ENCODE assay signal across 1 cellular context in the genomic region with DNA sequence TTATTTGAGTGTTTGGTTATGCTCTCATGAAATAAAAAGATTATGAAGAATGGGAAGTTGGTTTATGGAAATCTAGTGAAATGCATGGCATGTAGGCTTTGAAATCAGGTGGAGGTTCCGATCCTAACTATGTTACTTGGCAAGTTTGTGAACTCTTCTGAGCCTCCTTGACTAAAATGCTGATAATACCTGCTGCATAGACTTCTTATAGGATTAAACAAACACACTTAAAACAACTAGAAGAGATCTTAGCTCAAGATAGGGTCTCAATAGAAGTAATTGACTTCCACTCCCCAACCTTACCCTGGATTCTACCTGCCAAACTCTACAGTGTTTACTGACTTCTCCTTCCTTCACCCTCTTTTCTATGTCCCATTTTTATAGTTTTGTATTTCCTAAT.
TF ChIP-seq lines count a peak whose summit lies in the region.

No MANE protein-coding gene starts in this region.

TF ChIP-seq in HepG2, 621 proteins besides CTCF, POLR2A, EP300 and RAD21 (continued from another document):
- TF ChIP-seq, protein P1, sequence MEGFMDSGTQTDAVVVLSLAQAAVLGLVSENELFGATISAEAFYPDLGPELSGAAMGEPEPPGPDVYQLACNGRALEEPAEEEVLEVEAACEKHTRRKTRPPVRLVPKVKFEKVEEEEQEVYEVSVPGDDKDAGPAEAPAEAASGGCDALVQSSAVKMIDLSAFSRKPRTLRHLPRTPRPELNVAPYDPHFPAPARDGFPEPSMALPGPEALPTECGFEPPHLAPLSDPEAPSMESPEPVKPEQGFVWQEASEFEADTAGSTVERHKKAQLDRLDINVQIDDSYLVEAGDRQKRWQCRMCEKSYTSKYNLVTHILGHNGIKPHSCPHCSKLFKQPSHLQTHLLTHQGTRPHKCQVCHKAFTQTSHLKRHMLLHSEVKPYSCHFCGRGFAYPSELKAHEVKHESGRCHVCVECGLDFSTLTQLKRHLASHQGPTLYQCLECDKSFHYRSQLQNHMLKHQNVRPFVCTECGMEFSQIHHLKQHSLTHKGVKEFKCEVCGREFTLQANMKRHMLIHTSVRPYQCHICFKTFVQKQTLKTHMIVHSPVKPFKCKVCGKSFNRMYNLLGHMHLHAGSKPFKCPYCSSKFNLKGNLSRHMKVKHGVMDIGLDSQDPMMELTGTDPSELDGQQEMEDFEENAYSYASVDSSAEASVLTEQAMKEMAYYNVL (CRISPR knock-in tag; IDR thresholded peaks at IDR 0.05; ENCODE audit: borderline replicate concordance) = no peak
- TF ChIP-seq, protein P2, sequence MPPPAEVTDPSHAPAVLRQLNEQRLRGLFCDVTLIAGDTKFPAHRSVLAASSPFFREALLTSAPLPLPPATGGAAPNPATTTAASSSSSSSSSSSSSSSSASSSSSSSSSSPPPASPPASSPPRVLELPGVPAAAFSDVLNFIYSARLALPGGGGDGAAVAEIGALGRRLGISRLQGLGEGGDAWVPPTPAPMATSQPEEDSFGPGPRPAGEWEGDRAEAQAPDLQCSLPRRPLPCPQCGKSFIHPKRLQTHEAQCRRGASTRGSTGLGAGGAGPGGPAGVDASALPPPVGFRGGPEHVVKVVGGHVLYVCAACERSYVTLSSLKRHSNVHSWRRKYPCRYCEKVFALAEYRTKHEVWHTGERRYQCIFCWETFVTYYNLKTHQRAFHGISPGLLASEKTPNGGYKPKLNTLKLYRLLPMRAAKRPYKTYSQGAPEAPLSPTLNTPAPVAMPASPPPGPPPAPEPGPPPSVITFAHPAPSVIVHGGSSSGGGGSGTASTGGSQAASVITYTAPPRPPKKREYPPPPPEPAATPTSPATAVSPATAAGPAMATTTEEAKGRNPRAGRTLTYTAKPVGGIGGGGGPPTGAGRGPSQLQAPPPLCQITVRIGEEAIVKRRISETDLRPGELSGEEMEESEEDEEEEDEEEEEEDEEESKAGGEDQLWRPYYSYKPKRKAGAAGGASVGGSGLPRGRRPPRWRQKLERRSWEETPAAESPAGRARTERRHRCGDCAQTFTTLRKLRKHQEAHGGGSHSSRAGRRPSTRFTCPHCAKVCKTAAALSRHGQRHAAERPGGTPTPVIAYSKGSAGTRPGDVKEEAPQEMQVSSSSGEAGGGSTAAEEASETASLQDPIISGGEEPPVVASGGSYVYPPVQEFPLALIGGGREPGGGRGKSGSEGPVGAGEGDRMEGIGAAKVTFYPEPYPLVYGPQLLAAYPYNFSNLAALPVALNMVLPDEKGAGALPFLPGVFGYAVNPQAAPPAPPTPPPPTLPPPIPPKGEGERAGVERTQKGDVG (CRISPR knock-in tag; IDR thresholded peaks at IDR 0.05; ENCODE audit: borderline replicate concordance) = no peak
- TF ChIP-seq, protein P3, sequence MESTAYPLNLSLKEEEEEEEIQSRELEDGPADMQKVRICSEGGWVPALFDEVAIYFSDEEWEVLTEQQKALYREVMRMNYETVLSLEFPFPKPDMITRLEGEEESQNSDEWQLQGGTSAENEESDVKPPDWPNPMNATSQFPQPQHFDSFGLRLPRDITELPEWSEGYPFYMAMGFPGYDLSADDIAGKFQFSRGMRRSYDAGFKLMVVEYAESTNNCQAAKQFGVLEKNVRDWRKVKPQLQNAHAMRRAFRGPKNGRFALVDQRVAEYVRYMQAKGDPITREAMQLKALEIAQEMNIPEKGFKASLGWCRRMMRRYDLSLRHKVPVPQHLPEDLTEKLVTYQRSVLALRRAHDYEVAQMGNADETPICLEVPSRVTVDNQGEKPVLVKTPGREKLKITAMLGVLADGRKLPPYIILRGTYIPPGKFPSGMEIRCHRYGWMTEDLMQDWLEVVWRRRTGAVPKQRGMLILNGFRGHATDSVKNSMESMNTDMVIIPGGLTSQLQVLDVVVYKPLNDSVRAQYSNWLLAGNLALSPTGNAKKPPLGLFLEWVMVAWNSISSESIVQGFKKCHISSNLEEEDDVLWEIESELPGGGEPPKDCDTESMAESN (CRISPR knock-in tag; conservative IDR thresholded peaks at IDR 0.05) = no peak
